ENCODE assay signal across 10 cellular contexts in the genomic region with DNA sequence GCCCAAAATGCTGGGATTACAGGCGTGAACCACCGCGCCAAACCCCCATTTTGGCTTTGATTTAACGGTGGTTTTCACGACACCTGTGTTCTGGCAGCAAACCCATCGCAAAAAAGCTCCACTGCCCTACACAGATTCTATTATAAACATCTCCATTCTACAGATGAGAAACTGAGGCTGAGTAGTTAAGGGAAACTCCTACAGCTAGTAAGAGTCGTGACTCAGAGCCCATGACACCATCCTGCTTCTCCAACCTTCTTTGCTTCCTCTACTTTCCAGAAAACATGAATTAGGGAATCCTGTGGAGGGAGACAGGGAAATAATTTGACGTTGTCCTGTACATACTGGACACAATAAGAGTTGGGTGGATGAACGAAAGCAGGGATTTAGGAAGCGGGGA. TPM values are rescaled to one million over a fixed set of nuclear protein-coding genes. Genes with fewer than 3 reads are reported as not detected.
DNase-seq lines count a peak whose midpoint lies in the region; FAIRE-seq and TF ChIP-seq lines count a peak whose summit lies in the region.
"Had no signal": no experiment of that assay in that cellular context is flagged by ENCODE, and none has a peak within 500 bp of the region (broad histone marks: within the 10 kb centered on the region; RNA-seq: fewer than 3 reads in every experiment).

No MANE protein-coding gene starts in this region.

- peak overlapping the region; percentile 79 for H3K27ac Mint-ChIP-seq in T-helper 2 cell treated with Interferon-gamma antibody and Interleukin-4, amounts not matched to agents 5 μg/mL and 100 μg/mL, for 36 hours
- H3K27ac Mint-ChIP-seq in activated naive CD8-positive, alpha-beta T cell treated with anti-CD3 and anti-CD28 coated beads for 36 hours, result peak overlapping the region; percentile 80
- H3K27ac Mint-ChIP-seq in immature natural killer cell, result peak overlapping the region; percentile 75 to 93 (median 92)

- peak overlapping the region in 2 of 5 donors; percentile 68 to 72 for H3K9ac ChIP-seq in subcutaneous abdominal adipose tissue (ENCODE audit: low read length in 5 of 5)

- no peaks in the 10 kb centered on the region for H3K9me3 Mint-ChIP-seq in T-helper 2 cell treated with Interferon-gamma antibody and Interleukin-4, amounts not matched to agents 5 μg/mL and 100 μg/mL, for 36 hours
- no peaks in the 10 kb centered on the region for H3K9me3 Mint-ChIP-seq in activated naive CD8-positive, alpha-beta T cell treated with anti-CD3 and anti-CD28 coated beads for 36 hours
- H3K9me3 Mint-ChIP-seq in immature natural killer cell, result no peaks in the 10 kb centered on the region

- peak overlapping the region; percentile 81 for H3K27ac ChIP-seq in subcutaneous abdominal adipose tissue (ENCODE audit: low read depth, low read length)

- H3K4me3 Mint-ChIP-seq in T-helper 2 cell treated with Interferon-gamma antibody and Interleukin-4, amounts not matched to agents 5 μg/mL and 100 μg/mL, for 36 hours, result peak overlapping the region; percentile 81
- H3K4me3 Mint-ChIP-seq in activated naive CD8-positive, alpha-beta T cell treated with anti-CD3 and anti-CD28 coated beads for 36 hours, result peak overlapping the region; percentile 73
- H3K4me3 Mint-ChIP-seq in immature natural killer cell, result peak overlapping the region; percentile 70 to 92 (median 86)

- peak overlapping the region in 4 of 5 donors; percentile 68 to 91 (median 78) for H3K4me3 ChIP-seq in subcutaneous abdominal adipose tissue (ENCODE audit: low read depth in 1 of 5, low read length in 5 of 5)

- H3K27me3 ChIP-seq in subcutaneous abdominal adipose tissue (ENCODE audit: control insufficient read depth in 5 of 5, insufficient read depth in 4 of 5, low read length in 5 of 5), result no peaks in the 10 kb centered on the region

- peaks cover 12% of the 10 kb centered on the region for H3K36me3 Mint-ChIP-seq in T-helper 2 cell treated with Interferon-gamma antibody and Interleukin-4, amounts not matched to agents 5 μg/mL and 100 μg/mL, for 36 hours (ENCODE audit: low read depth)
- peaks cover under 1% of the 10 kb centered on the region for H3K36me3 Mint-ChIP-seq in activated naive CD8-positive, alpha-beta T cell treated with anti-CD3 and anti-CD28 coated beads for 36 hours
- peaks cover 0 to 5% (median 4%) of the 10 kb centered on the region in 3 donors for H3K36me3 Mint-ChIP-seq in immature natural killer cell

- H3K4me1 Mint-ChIP-seq in T-helper 2 cell treated with Interferon-gamma antibody and Interleukin-4, amounts not matched to agents 5 μg/mL and 100 μg/mL, for 36 hours (ENCODE audit: low read depth), result peaks cover 20% of the 10 kb centered on the region
- H3K4me1 Mint-ChIP-seq in activated naive CD8-positive, alpha-beta T cell treated with anti-CD3 and anti-CD28 coated beads for 36 hours, result peaks cover 16% of the 10 kb centered on the region
- H3K4me1 Mint-ChIP-seq in immature natural killer cell, result peaks cover 18 to 26% of the 10 kb centered on the region in 2 donors

- no peak for DNase-seq in T-helper 2 cell treated with Interferon-gamma antibody and Interleukin-4, amounts not matched to agents 5 μg/mL and 100 μg/mL, for 36 hours (ENCODE audit: low spot score)
- no peak for DNase-seq in T-helper 2 cell
- DNase-seq in activated naive CD8-positive, alpha-beta T cell treated with anti-CD3 and anti-CD28 coated beads for 36 hours, result no peak
- DNase-seq in immature natural killer cell, result no peak
- no peak for DNase-seq in erythroblast (lab: John Stamatoyannopoulos, UW)
- no peak for DNase-seq in HTR-8/SVneo (ENCODE audit: insufficient read length, low spot score)
- DNase-seq in NCI-H524 treated with DMSO at 0.1 percent for 48 hours (lab: John Stamatoyannopoulos, UW), result no peak

- TF ChIP-seq POLR2A in erythroblast (IDR thresholded peaks at IDR 0.05; ENCODE audit: low read length), result no peak

- no peaks in the 10 kb centered on the region for H3K27me3 Mint-ChIP-seq in T-helper 2 cell treated with Interferon-gamma antibody and Interleukin-4, amounts not matched to agents 5 μg/mL and 100 μg/mL, for 36 hours (ENCODE audit: low read depth)
- H3K27me3 Mint-ChIP-seq in activated naive CD8-positive, alpha-beta T cell treated with anti-CD3 and anti-CD28 coated beads for 36 hours, result no peaks in the 10 kb centered on the region
- peaks cover 0 to 4% (median 2%) of the 10 kb centered on the region in 3 donors for H3K27me3 Mint-ChIP-seq in immature natural killer cell (ENCODE audit: low read depth in 3 of 3)

- no peaks in the 10 kb centered on the region for H3K9me3 ChIP-seq in subcutaneous abdominal adipose tissue (ENCODE audit: control insufficient read depth in 5 of 5, low read length in 5 of 5)

- peaks cover 0 to 13% (median 7%) of the 10 kb centered on the region in 5 donors for H3K36me3 ChIP-seq in subcutaneous abdominal adipose tissue (ENCODE audit: control insufficient read depth in 5 of 5, insufficient read depth in 5 of 5, low read length in 5 of 5)

- H3K4me1 ChIP-seq in subcutaneous abdominal adipose tissue (ENCODE audit: control insufficient read depth in 5 of 5, insufficient read depth in 5 of 5, low read length in 5 of 5), result peaks cover 0 to 22% (median 12%) of the 10 kb centered on the region in 5 donors

- no peak for FAIRE-seq in HTR-8/SVneo (lab: Jason Lieb, UNC)
- FAIRE-seq: A204.1 had no signal

RNA-seq across cellular contexts. Expression of gene SNX15, which starts 0.4 kb away (rescaled TPM):
- 1 to 10 TPM; 7.3 to 9.0 TPM for total RNA-seq in activated naive CD8-positive, alpha-beta T cell treated with anti-CD3 and anti-CD28 coated beads for 36 hours
- polyA plus RNA-seq in immature natural killer cell, result 10 to 100 TPM; 14.5 to 20.6 (median 19.9) TPM

RNA-seq across cellular contexts. Expression of gene ARL2, which starts 12.8 kb away (rescaled TPM):
- total RNA-seq in activated naive CD8-positive, alpha-beta T cell treated with anti-CD3 and anti-CD28 coated beads for 36 hours, result 100 to 1,000 TPM; 114 TPM
- polyA plus RNA-seq in immature natural killer cell, result 100 to 1,000 TPM in 1 of 3 donors, 10 to 100 TPM in 2; 79.1 to 101 (median 80.1) TPM

RNA-seq across cellular contexts. Expression of gene SAC3D1, which starts 14.2 kb away (rescaled TPM):
- total RNA-seq in activated naive CD8-positive, alpha-beta T cell treated with anti-CD3 and anti-CD28 coated beads for 36 hours, result 10 to 100 TPM; 16.2 to 17.3 TPM
- polyA plus RNA-seq in immature natural killer cell, result 10 to 100 TPM in 1 of 3 donors, 1 to 10 TPM in 2; 3.8 to 11.7 (median 9.2) TPM

RNA-seq across cellular contexts. Expression of gene BATF2, which starts 30.0 kb away (rescaled TPM):
- total RNA-seq in activated naive CD8-positive, alpha-beta T cell treated with anti-CD3 and anti-CD28 coated beads for 36 hours, result under 1 TPM in 1 of 2 experiments, not detected in 1; 0.08 TPM
- polyA plus RNA-seq in immature natural killer cell, result not detected

RNA-seq across cellular contexts. Expression of gene NAALADL1, which starts 31.5 kb away (rescaled TPM):
- 10 to 100 TPM in 1 of 2 experiments, 1 to 10 TPM in 1; 9.8 to 10.3 TPM for total RNA-seq in activated naive CD8-positive, alpha-beta T cell treated with anti-CD3 and anti-CD28 coated beads for 36 hours
- polyA plus RNA-seq in immature natural killer cell, result 100 to 1,000 TPM in 1 of 3 donors, 10 to 100 TPM in 2; 64.4 to 103 (median 88.7) TPM
- total RNA-seq: LHCN-M2 had no signal
